In genomic region chr7:74404388-74404700, GRCh38 we compare ENCODE assay signal across 27 cellular contexts. TPM values are rescaled to one million over a fixed set of nuclear protein-coding genes. Genes with fewer than 3 reads are reported as not detected.
"Had no signal": no experiment of that assay in that cellular context is flagged by ENCODE, and none has a peak within 500 bp of the region (broad histone marks: within the 10 kb centered on the region; RNA-seq: fewer than 3 reads in every experiment).

No MANE protein-coding gene starts in this region.

- H3K36me3 Mint-ChIP-seq: activated CD4-positive, alpha-beta memory T cell treated with anti-CD3 and anti-CD28 coated beads for 36 hours; activated CD8-positive, alpha-beta memory T cell treated with anti-CD3 and anti-CD28 coated beads, Interleukin-2, amount 10 ng/mL, durations not matched to agents 7 days and 5 days; activated naive CD4-positive, alpha-beta T cell treated with anti-CD3 and anti-CD28 coated beads, Interleukin-2, amount 10 ng/mL, durations not matched to agents 7 days and 5 days; activated naive CD4-positive, alpha-beta T cell treated with anti-CD3 and anti-CD28 coated beads, Interleukin-2, amount 50 U/mL, for 72 hours; activated naive CD8-positive, alpha-beta T cell treated with anti-CD3 and anti-CD28 coated beads, Interleukin-2, amount 10 ng/mL, durations not matched to agents 7 days and 5 days had no signal

- H3K4me1 Mint-ChIP-seq: activated CD4-positive, alpha-beta T cell treated with anti-CD3 and anti-CD28 coated beads for 36 hours; activated CD8-positive, alpha-beta memory T cell treated with anti-CD3 and anti-CD28 coated beads, Interleukin-2, amount 10 ng/mL, durations not matched to agents 7 days and 5 days; activated naive CD4-positive, alpha-beta T cell treated with anti-CD3 and anti-CD28 coated beads, Interleukin-2, amount 10 ng/mL, durations not matched to agents 7 days and 5 days; central memory CD8-positive, alpha-beta T cell had no signal

- H3K27ac ChIP-seq: brain microvascular endothelial cell, epithelial cell of prostate had no signal

- H3K9me3 Mint-ChIP-seq: activated CD4-positive, alpha-beta memory T cell treated with anti-CD3 and anti-CD28 coated beads for 36 hours; activated CD4-positive, alpha-beta T cell treated with anti-CD3 and anti-CD28 coated beads, Interleukin-2, amount 10 ng/mL, durations not matched to agents 24 days and 14 days; activated naive CD4-positive, alpha-beta T cell treated with anti-CD3 and anti-CD28 coated beads, Interleukin-2, amount 10 ng/mL, durations not matched to agents 7 days and 5 days; activated naive CD4-positive, alpha-beta T cell treated with anti-CD3 and anti-CD28 coated beads, Interleukin-2, amount 50 U/mL, for 72 hours; activated naive CD8-positive, alpha-beta T cell treated with anti-CD3 and anti-CD28 coated beads, Interleukin-2, amount 10 ng/mL, durations not matched to agents 7 days and 5 days; activated T-helper 1 cell treated with anti-CD3 and anti-CD28 coated beads, Interleukin-12 subunit alpha, Interleukin-12 subunit beta, Interleukin-2, Interleukin-4 antibody, amounts not matched to agents 30 ng/mL and 10 ng/mL and 1 ng/mL, durations not matched to agents 14 hours and 24 hours and 36 hours; activated T-helper 2 cell treated with anti-CD3 and anti-CD28 coated beads, Interferon-gamma antibody, Interleukin-2, Interleukin-4, amounts not matched to agents 10 μg/mL and 5 μg/mL and 100 μg/mL, durations not matched to agents 14 hours and 24 hours and 36 hours; central memory CD8-positive, alpha-beta T cell had no signal

- DNase-seq: activated CD4-positive, alpha-beta memory T cell treated with anti-CD3 and anti-CD28 coated beads for 36 hours; activated CD4-positive, alpha-beta T cell treated with anti-CD3 and anti-CD28 coated beads for 36 hours; activated CD4-positive, alpha-beta T cell treated with anti-CD3 and anti-CD28 coated beads, Interleukin-2, amount 10 ng/mL, durations not matched to agents 24 days and 14 days; activated CD4-positive, CD25-positive, alpha-beta regulatory T cell; activated CD4-positive, CD25-positive, alpha-beta regulatory T cell treated with anti-CD3 and anti-CD28 coated beads, Interleukin-2, amount 50 U/mL, for 72 hours; activated CD8-positive, alpha-beta memory T cell treated with anti-CD3 and anti-CD28 coated beads, Interleukin-2, amount 10 ng/mL, durations not matched to agents 7 days and 5 days; activated CD8-positive, alpha-beta memory T cell treated with anti-CD3 and anti-CD28 coated beads, Interleukin-2, amount 50 U/mL, for 4 hours; activated CD8-positive, alpha-beta T cell treated with anti-CD3 and anti-CD28 coated beads, Interleukin-2, amount 10 ng/mL, durations not matched to agents 7 days and 5 days; activated gamma-delta T cell; activated naive CD4-positive, alpha-beta T cell; activated naive CD4-positive, alpha-beta T cell treated with anti-CD3 and anti-CD28 coated beads, Interleukin-2, amount 10 ng/mL, durations not matched to agents 7 days and 5 days; activated naive CD8-positive, alpha-beta T cell treated with anti-CD3 and anti-CD28 coated beads, Interleukin-2, amount 10 ng/mL, durations not matched to agents 7 days and 5 days; activated T-cell treated with anti-CD3 and anti-CD28 coated beads, Interleukin-2, amount 50 U/mL, for 1 hour; activated T-cell treated with anti-CD3 and anti-CD28 coated beads, Interleukin-2, amount 50 U/mL, for 48 hours; anterior cingulate cortex; brain microvascular endothelial cell; cortex of kidney; dermis blood vessel endothelial cell; effector CD4-positive, alpha-beta T cell; foreskin fibroblast; head of caudate nucleus; T-helper 2 cell had no signal

- H3K27me3 ChIP-seq: brain microvascular endothelial cell had no signal

- ATAC-seq: activated CD4-positive, alpha-beta T cell treated with anti-CD3 and anti-CD28 coated beads for 36 hours; activated CD8-positive, alpha-beta memory T cell treated with anti-CD3 and anti-CD28 coated beads, Interleukin-2, amount 10 ng/mL, durations not matched to agents 7 days and 5 days; activated CD8-positive, alpha-beta T cell treated with anti-CD3 and anti-CD28 coated beads, Interleukin-2, amount 10 ng/mL, durations not matched to agents 7 days and 5 days; activated naive CD4-positive, alpha-beta T cell treated with anti-CD3 and anti-CD28 coated beads, Interleukin-2, amount 50 U/mL, for 72 hours had no signal

- H3K27ac Mint-ChIP-seq: activated CD4-positive, alpha-beta memory T cell treated with anti-CD3 and anti-CD28 coated beads for 36 hours; activated CD4-positive, alpha-beta T cell treated with anti-CD3 and anti-CD28 coated beads for 36 hours; activated CD4-positive, alpha-beta T cell treated with anti-CD3 and anti-CD28 coated beads, Interleukin-2, amount 10 ng/mL, durations not matched to agents 24 days and 14 days; activated CD8-positive, alpha-beta memory T cell treated with anti-CD3 and anti-CD28 coated beads, Interleukin-2, amount 10 ng/mL, durations not matched to agents 7 days and 5 days; activated CD8-positive, alpha-beta T cell treated with anti-CD3 and anti-CD28 coated beads, Interleukin-2, amount 10 ng/mL, durations not matched to agents 7 days and 5 days; activated naive CD4-positive, alpha-beta T cell treated with anti-CD3 and anti-CD28 coated beads, Interleukin-2, amount 10 ng/mL, durations not matched to agents 7 days and 5 days; activated naive CD8-positive, alpha-beta T cell treated with anti-CD3 and anti-CD28 coated beads, Interleukin-2, amount 10 ng/mL, durations not matched to agents 7 days and 5 days; activated T-helper 1 cell treated with anti-CD3 and anti-CD28 coated beads, Interleukin-12 subunit alpha, Interleukin-12 subunit beta, Interleukin-2, Interleukin-4 antibody, amounts not matched to agents 30 ng/mL and 10 ng/mL and 1 ng/mL, durations not matched to agents 14 hours and 24 hours and 36 hours; activated T-helper 2 cell treated with anti-CD3 and anti-CD28 coated beads, Interferon-gamma antibody, Interleukin-2, Interleukin-4, amounts not matched to agents 10 μg/mL and 5 μg/mL and 100 μg/mL, durations not matched to agents 14 hours and 24 hours and 36 hours had no signal

- H3K27me3 Mint-ChIP-seq: activated CD4-positive, alpha-beta memory T cell treated with anti-CD3 and anti-CD28 coated beads for 36 hours; activated CD4-positive, alpha-beta T cell treated with anti-CD3 and anti-CD28 coated beads for 36 hours; activated CD4-positive, alpha-beta T cell treated with anti-CD3 and anti-CD28 coated beads, Interleukin-2, amount 10 ng/mL, durations not matched to agents 24 days and 14 days; activated CD8-positive, alpha-beta memory T cell treated with anti-CD3 and anti-CD28 coated beads, Interleukin-2, amount 10 ng/mL, durations not matched to agents 7 days and 5 days; activated naive CD4-positive, alpha-beta T cell treated with anti-CD3 and anti-CD28 coated beads, Interleukin-2, amount 10 ng/mL, durations not matched to agents 7 days and 5 days; activated naive CD8-positive, alpha-beta T cell treated with anti-CD3 and anti-CD28 coated beads, Interleukin-2, amount 10 ng/mL, durations not matched to agents 7 days and 5 days; central memory CD8-positive, alpha-beta T cell had no signal

- H3K4me3 Mint-ChIP-seq: activated CD4-positive, alpha-beta memory T cell treated with anti-CD3 and anti-CD28 coated beads for 36 hours; activated CD4-positive, alpha-beta T cell treated with anti-CD3 and anti-CD28 coated beads for 36 hours; activated CD4-positive, alpha-beta T cell treated with anti-CD3 and anti-CD28 coated beads, Interleukin-2, amount 10 ng/mL, durations not matched to agents 24 days and 14 days; activated CD8-positive, alpha-beta memory T cell treated with anti-CD3 and anti-CD28 coated beads, Interleukin-2, amount 10 ng/mL, durations not matched to agents 7 days and 5 days; activated CD8-positive, alpha-beta T cell treated with anti-CD3 and anti-CD28 coated beads, Interleukin-2, amount 10 ng/mL, durations not matched to agents 7 days and 5 days; activated naive CD4-positive, alpha-beta T cell treated with anti-CD3 and anti-CD28 coated beads, Interleukin-2, amount 10 ng/mL, durations not matched to agents 7 days and 5 days; activated naive CD8-positive, alpha-beta T cell treated with anti-CD3 and anti-CD28 coated beads, Interleukin-2, amount 10 ng/mL, durations not matched to agents 7 days and 5 days; activated T-helper 1 cell treated with anti-CD3 and anti-CD28 coated beads, Interleukin-12 subunit alpha, Interleukin-12 subunit beta, Interleukin-2, Interleukin-4 antibody, amounts not matched to agents 30 ng/mL and 10 ng/mL and 1 ng/mL, durations not matched to agents 14 hours and 24 hours and 36 hours; central memory CD8-positive, alpha-beta T cell had no signal

RNA-seq across cellular contexts. Expression of gene GTF2IRD1, which starts 49.4 kb away (rescaled TPM):
- total RNA-seq: activated CD8-positive, alpha-beta T cell treated with anti-CD3 and anti-CD28 coated beads, Interleukin-2, amount 10 ng/mL, durations not matched to agents 7 days and 5 days had no signal
